Comparison of ENCODE assay signal across 11 cellular contexts in genomic region chr19:34351382-34351802, GRCh38. TPM values are rescaled to one million over a fixed set of nuclear protein-coding genes. Genes with fewer than 3 reads are reported as not detected.
DNase-seq lines count a peak whose midpoint lies in the region; ATAC-seq and TF ChIP-seq lines count a peak whose summit lies in the region.
"Had no signal": no experiment of that assay in that cellular context is flagged by ENCODE, and none has a peak within 500 bp of the region (broad histone marks: within the 10 kb centered on the region; RNA-seq: fewer than 3 reads in every experiment).

No MANE protein-coding gene starts in this region.

- TF ChIP-seq CTCF in foreskin fibroblast (IDR thresholded peaks at IDR 0.05; ENCODE audit: low read depth, low read length) = no peak

- CTCF ChIA-PET in activated naive CD4-positive, alpha-beta T cell treated with anti-CD3 and anti-CD28 coated beads, Interleukin-2, amount 10 ng/mL, durations not matched to agents 7 days and 5 days (lab: Charles Lee) = interaction anchor here (0.7 to 1.6 kb wide), 4 partner anchors 8 to 19 kb away, joined by 3 to 5 read pairs (median 4); partner anchors contain the start of gene GPI

- peak; percentile 17 for ATAC-seq in stimulated activated naive CD8-positive, alpha-beta T cell treated with anti-CD3 and anti-CD28 coated beads, Interleukin-15, amount 100 ng/mL, for 72 hours
- no peak for ATAC-seq in GM21529 (IDR thresholded peaks at IDR 0.05; ENCODE audit: unreplicated experiment)
- no peak for ATAC-seq in HG02610 (IDR thresholded peaks at IDR 0.05; ENCODE audit: unreplicated experiment)

- H3K4me3 ChIP-seq in foreskin fibroblast (ENCODE audit: low read depth in 1 of 2, low read length in 2 of 2) = no peak overlapping the region
- H3K4me3 ChIP-seq: BLaER1 treated with 17β-estradiol and CSF1 and Interleukin-3, amounts not matched to agents 10 nM and 100 nM had no signal

- peak overlapping the region; percentile 96 for H3K27ac Mint-ChIP-seq in activated naive CD4-positive, alpha-beta T cell treated with anti-CD3 and anti-CD28 coated beads, Interleukin-2, amount 10 ng/mL, durations not matched to agents 7 days and 5 days
- peak overlapping the region; percentile 78 for H3K27ac Mint-ChIP-seq in activated naive CD8-positive, alpha-beta T cell treated with anti-CD3 and anti-CD28 coated beads for 36 hours
- peak overlapping the region in 1 of 2 donors; percentile 42 for H3K27ac Mint-ChIP-seq in stimulated activated naive CD8-positive, alpha-beta T cell treated with anti-CD3 and anti-CD28 coated beads, Interleukin-15, amount 100 ng/mL, for 72 hours
- H3K27ac Mint-ChIP-seq: mesothelial cell of epicardium had no signal

- H3K4me1 Mint-ChIP-seq in activated naive CD4-positive, alpha-beta T cell treated with anti-CD3 and anti-CD28 coated beads, Interleukin-2, amount 10 ng/mL, durations not matched to agents 7 days and 5 days = peaks cover 36% of the 10 kb centered on the region
- H3K4me1 Mint-ChIP-seq in activated naive CD8-positive, alpha-beta T cell treated with anti-CD3 and anti-CD28 coated beads for 36 hours = peaks cover 15% of the 10 kb centered on the region
- H3K4me1 Mint-ChIP-seq in stimulated activated naive CD8-positive, alpha-beta T cell treated with anti-CD3 and anti-CD28 coated beads, Interleukin-15, amount 100 ng/mL, for 72 hours = peaks cover 31% of the 10 kb centered on the region
- H3K4me1 Mint-ChIP-seq: mesothelial cell of epicardium had no signal

- peak; percentile 66 for DNase-seq in activated naive CD4-positive, alpha-beta T cell treated with anti-CD3 and anti-CD28 coated beads, Interleukin-2, amount 10 ng/mL, durations not matched to agents 7 days and 5 days
- DNase-seq in activated naive CD4-positive, alpha-beta T cell (lab: John Stamatoyannopoulos, UW) = no peak
- DNase-seq in HT-29 (ENCODE audit: low spot score) = peak; percentile 71
- DNase-seq in activated naive CD8-positive, alpha-beta T cell treated with anti-CD3 and anti-CD28 coated beads for 36 hours = no peak
- DNase-seq in stimulated activated naive CD8-positive, alpha-beta T cell treated with anti-CD3 and anti-CD28 coated beads, Interleukin-15, amount 100 ng/mL, for 72 hours = no peak
- no peak for DNase-seq in foreskin fibroblast
- DNase-seq: NCI-H2171 treated with DMSO at 0.1 percent for 48 hours had no signal

- H3K4me3 Mint-ChIP-seq in activated naive CD4-positive, alpha-beta T cell treated with anti-CD3 and anti-CD28 coated beads, Interleukin-2, amount 10 ng/mL, durations not matched to agents 7 days and 5 days = peak overlapping the region; percentile 37
- no peak overlapping the region for H3K4me3 Mint-ChIP-seq in activated naive CD8-positive, alpha-beta T cell treated with anti-CD3 and anti-CD28 coated beads for 36 hours
- peak overlapping the region in 1 of 2 donors; percentile 41 for H3K4me3 Mint-ChIP-seq in stimulated activated naive CD8-positive, alpha-beta T cell treated with anti-CD3 and anti-CD28 coated beads, Interleukin-15, amount 100 ng/mL, for 72 hours
- H3K4me3 Mint-ChIP-seq: mesothelial cell of epicardium had no signal

- H3K36me3 Mint-ChIP-seq in activated naive CD4-positive, alpha-beta T cell treated with anti-CD3 and anti-CD28 coated beads, Interleukin-2, amount 10 ng/mL, durations not matched to agents 7 days and 5 days = peaks cover 41% of the 10 kb centered on the region
- peaks cover 6% of the 10 kb centered on the region for H3K36me3 Mint-ChIP-seq in activated naive CD8-positive, alpha-beta T cell treated with anti-CD3 and anti-CD28 coated beads for 36 hours

- H3K9me3 Mint-ChIP-seq in activated naive CD4-positive, alpha-beta T cell treated with anti-CD3 and anti-CD28 coated beads, Interleukin-2, amount 10 ng/mL, durations not matched to agents 7 days and 5 days = no peaks in the 10 kb centered on the region
- no peaks in the 10 kb centered on the region for H3K9me3 Mint-ChIP-seq in activated naive CD8-positive, alpha-beta T cell treated with anti-CD3 and anti-CD28 coated beads for 36 hours
- no peaks in the 10 kb centered on the region for H3K9me3 Mint-ChIP-seq in stimulated activated naive CD8-positive, alpha-beta T cell treated with anti-CD3 and anti-CD28 coated beads, Interleukin-15, amount 100 ng/mL, for 72 hours
- H3K9me3 Mint-ChIP-seq: mesothelial cell of epicardium had no signal

- no peaks in the 10 kb centered on the region for H3K27me3 Mint-ChIP-seq in activated naive CD4-positive, alpha-beta T cell treated with anti-CD3 and anti-CD28 coated beads, Interleukin-2, amount 10 ng/mL, durations not matched to agents 7 days and 5 days
- H3K27me3 Mint-ChIP-seq in activated naive CD8-positive, alpha-beta T cell treated with anti-CD3 and anti-CD28 coated beads for 36 hours = no peaks in the 10 kb centered on the region
- no peaks in the 10 kb centered on the region for H3K27me3 Mint-ChIP-seq in stimulated activated naive CD8-positive, alpha-beta T cell treated with anti-CD3 and anti-CD28 coated beads, Interleukin-15, amount 100 ng/mL, for 72 hours

RNA-seq across cellular contexts. Expression of gene GPI, which starts 13.6 kb away (rescaled TPM):
- 401 and 403 TPM in 2 replicates for total RNA-seq in HT-29 (2014; rRNA removed; shearing (Covaris generic))
- 100 to 1,000 TPM; 698 to 708 TPM for total RNA-seq in activated naive CD8-positive, alpha-beta T cell treated with anti-CD3 and anti-CD28 coated beads for 36 hours

RNA-seq across cellular contexts. Expression of gene PDCD2L, which starts 52.8 kb away (rescaled TPM):
- 83.2 and 89.6 TPM in 2 replicates for total RNA-seq in HT-29 (2014; rRNA removed; shearing (Covaris generic))
- total RNA-seq in activated naive CD8-positive, alpha-beta T cell treated with anti-CD3 and anti-CD28 coated beads for 36 hours = 10 to 100 TPM; 42.0 to 43.7 TPM

Comparison
In these comparisons a context has a peak if more than half of its experiments do, and no peak if none do; other contexts are left out.
1. DNase-seq: peak in activated naive CD4-positive, alpha-beta T cell treated with anti-CD3 and anti-CD28 coated beads, Interleukin-2, amount 10 ng/mL, durations not matched to agents 7 days and 5 days (single experiment) and HT-29 (single experiment); none in activated naive CD4-positive, alpha-beta T cell (0 of 4), activated naive CD8-positive, alpha-beta T cell treated with anti-CD3 and anti-CD28 coated beads for 36 hours (single experiment), stimulated activated naive CD8-positive, alpha-beta T cell treated with anti-CD3 and anti-CD28 coated beads, Interleukin-15, amount 100 ng/mL, for 72 hours (0 of 2) and foreskin fibroblast (0 of 2).